1 cellular context compared by ENCODE assay signal in the genomic region with DNA sequence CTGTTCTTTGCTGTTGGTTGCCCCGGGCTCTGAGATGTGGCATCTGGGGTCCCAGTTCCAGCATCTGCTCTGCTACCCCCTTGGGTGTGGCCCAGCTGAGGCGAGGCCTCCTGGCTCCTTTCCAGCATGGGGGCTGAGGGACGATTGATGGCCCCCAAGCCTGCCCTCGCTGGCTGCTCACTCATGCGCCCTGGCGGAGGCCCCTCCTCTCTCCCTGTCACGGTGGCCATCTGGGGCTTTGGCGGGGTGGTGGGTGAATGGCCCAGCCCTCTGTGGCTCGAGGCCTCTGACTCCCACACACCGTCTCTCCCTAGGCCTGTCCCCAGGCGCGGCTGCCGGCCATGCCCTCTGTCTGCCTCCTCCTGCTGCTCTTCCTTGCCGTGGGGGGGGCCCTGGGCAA.
TF ChIP-seq lines count a peak whose summit lies in the region.

No MANE protein-coding gene starts in this region.

TF ChIP-seq in WTC11, 78 proteins besides CTCF, POLR2A, EP300 and RAD21 (continued from another document):
- no peak for TF ChIP-seq E2F5 (CRISPR knock-in tag; IDR thresholded peaks at IDR 0.05)
- TF ChIP-seq, protein P1, sequence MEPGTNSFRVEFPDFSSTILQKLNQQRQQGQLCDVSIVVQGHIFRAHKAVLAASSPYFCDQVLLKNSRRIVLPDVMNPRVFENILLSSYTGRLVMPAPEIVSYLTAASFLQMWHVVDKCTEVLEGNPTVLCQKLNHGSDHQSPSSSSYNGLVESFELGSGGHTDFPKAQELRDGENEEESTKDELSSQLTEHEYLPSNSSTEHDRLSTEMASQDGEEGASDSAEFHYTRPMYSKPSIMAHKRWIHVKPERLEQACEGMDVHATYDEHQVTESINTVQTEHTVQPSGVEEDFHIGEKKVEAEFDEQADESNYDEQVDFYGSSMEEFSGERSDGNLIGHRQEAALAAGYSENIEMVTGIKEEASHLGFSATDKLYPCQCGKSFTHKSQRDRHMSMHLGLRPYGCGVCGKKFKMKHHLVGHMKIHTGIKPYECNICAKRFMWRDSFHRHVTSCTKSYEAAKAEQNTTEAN (CRISPR knock-in tag; IDR thresholded peaks at IDR 0.05), result no peak
- TF ChIP-seq ZNF396 (CRISPR knock-in tag; IDR thresholded peaks at IDR 0.05; ENCODE audit: borderline replicate concordance), result no peak
- TF ChIP-seq FOXJ3 (CRISPR knock-in tag; IDR thresholded peaks at IDR 0.05; ENCODE audit: borderline replicate concordance), result no peak
- no peak for TF ChIP-seq ZNF281 (CRISPR knock-in tag; IDR thresholded peaks at IDR 0.05)
TF ChIP-seq in WTC11: peak in this region for 0.
